In genomic region chr10:92594194-92594593, GRCh38 we compare ENCODE assay signal across 9 cellular contexts. TPM values are rescaled to one million over a fixed set of nuclear protein-coding genes. Genes with fewer than 3 reads are reported as not detected.
A peak's percentile ranks its signal among the peaks of the same experiment; 100 is the strongest.
DNase-seq lines count a peak whose midpoint lies in the region; ATAC-seq and TF ChIP-seq lines count a peak whose summit lies in the region.
"Had no signal": no experiment of that assay in that cellular context is flagged by ENCODE, and none has a peak within 500 bp of the region (broad histone marks: within the 10 kb centered on the region; RNA-seq: fewer than 3 reads in every experiment).

No MANE protein-coding gene starts in this region.

- H3K36me3 ChIP-seq in BE2C (0 out of 2 replicates have a peak, but pooled peaks cover 3% of the 10 kb centered on the region), iPS-20b (ENCODE audit: insufficient read depth, low read depth, low read length) (no peaks in the 10 kb centered on the region; the same call in 1 of the 2 replicates), esophagus muscularis mucosa (no peaks in the 10 kb centered on the region)

- H3K27me3 Mint-ChIP-seq in HFFc6 (ENCODE audit: insufficient read depth) = peaks cover 3% of the 10 kb centered on the region; the same call in 1 of the 2 replicates
- peaks cover 4% of the 10 kb centered on the region for H3K27me3 Mint-ChIP-seq in activated CD8-positive, alpha-beta T cell treated with anti-CD3 and anti-CD28 coated beads for 36 hours

- WGBS in esophagus muscularis mucosa = 20% methylated on average over 3 of the region's 3 CpGs

- TF ChIP-seq POLR2A in esophagus muscularis mucosa (IDR thresholded peaks at IDR 0.05; ENCODE audit: low read depth) = no peak

- H3K27me3 ChIP-seq in BE2C (no peaks in the 10 kb centered on the region), iPS-20b (ENCODE audit: insufficient read depth, low read length) (no peaks in the 10 kb centered on the region), esophagus muscularis mucosa (no peaks in the 10 kb centered on the region)

- POLR2A ChIA-PET in activated CD8-positive, alpha-beta T cell treated with anti-CD3 and anti-CD28 coated beads for 36 hours (lab: Charles Lee) = interaction anchor here (0.8 to 1.6 kb wide), 2 partner anchors 12 kb away, joined by 3 read pairs; no protein-coding TSS in a partner anchor

- peak overlapping the region; percentile 96 for H3K4me3 Mint-ChIP-seq in HFFc6
- peak overlapping the region; percentile 95 for H3K4me3 Mint-ChIP-seq in activated CD8-positive, alpha-beta T cell treated with anti-CD3 and anti-CD28 coated beads for 36 hours

- TF ChIP-seq CTCF in BE2C (IDR thresholded peaks at IDR 0.05; ENCODE audit: low read depth, low read length) (no peak), HFFc6 (IDR thresholded peaks at IDR 0.05) (no peak), esophagus muscularis mucosa (IDR thresholded peaks at IDR 0.05) (no peak)
- no peak for TF ChIP-seq CTCF in activated CD8-positive, alpha-beta T cell treated with anti-CD3 and anti-CD28 coated beads for 36 hours (IDR thresholded peaks at IDR 0.05)

- H3K9me3 Mint-ChIP-seq in HFFc6 = no peaks in the 10 kb centered on the region
- H3K9me3 Mint-ChIP-seq in activated CD8-positive, alpha-beta T cell treated with anti-CD3 and anti-CD28 coated beads for 36 hours = no peaks in the 10 kb centered on the region

- H3K36me3 Mint-ChIP-seq in HFFc6 (ENCODE audit: low read depth) = peaks cover 11% of the 10 kb centered on the region
- peaks cover 14% of the 10 kb centered on the region for H3K36me3 Mint-ChIP-seq in activated CD8-positive, alpha-beta T cell treated with anti-CD3 and anti-CD28 coated beads for 36 hours (ENCODE audit: low read depth)

- H3K27ac ChIP-seq in iPS-20b (ENCODE audit: low read length) (no peak overlapping the region), esophagus muscularis mucosa (replicated peaks in 1 of 4) (no peak overlapping the region)

- peaks cover 69% of the 10 kb centered on the region for H3K4me1 Mint-ChIP-seq in HFFc6 (ENCODE audit: low read depth)
- peaks cover 23% of the 10 kb centered on the region for H3K4me1 Mint-ChIP-seq in activated CD8-positive, alpha-beta T cell treated with anti-CD3 and anti-CD28 coated beads for 36 hours (ENCODE audit: low read depth)

- intact Hi-C loops in activated CD8-positive, alpha-beta T cell treated with anti-CD3 and anti-CD28 coated beads for 36 hours (cut with micrococcal nuclease) = loop anchor here (5.0 kb wide), 1 partner anchor 77 kb away; no protein-coding TSS in a partner anchor
- intact Hi-C loops in esophagus muscularis mucosa (cut with DNase I) = loop anchor here (5.0 kb wide), 1 partner anchor 98 kb away; no protein-coding TSS in a partner anchor

- H3K4me3 ChIP-seq in BE2C (ENCODE audit: low read depth, low read length) (peak overlapping the region; percentile 96), iPS-20b (ENCODE audit: low read length) (peak overlapping the region; percentile 95), esophagus muscularis mucosa (no peak overlapping the region)

- H3K9ac ChIP-seq in iPS-20b (ENCODE audit: low read depth, low read length) = peak overlapping the region; percentile 96; the same call in 1 of the 2 replicates

- no peak for ATAC-seq in activated CD8-positive, alpha-beta T cell treated with anti-CD3 and anti-CD28 coated beads for 36 hours
- no peak for ATAC-seq in GM21737 (IDR thresholded peaks at IDR 0.05; ENCODE audit: unreplicated experiment)
- ATAC-seq: left lobe of liver had no signal

- no peaks in the 10 kb centered on the region for H3K4me1 ChIP-seq in BE2C
- H3K4me1 ChIP-seq in iPS-20b (ENCODE audit: insufficient read depth, low read length) = peaks cover 13% of the 10 kb centered on the region; the same call in 1 of the 2 replicates
- peaks cover 21 to 27% (median 27%) of the 10 kb centered on the region in 4 donors for H3K4me1 ChIP-seq in esophagus muscularis mucosa

- DNase-seq in BE2C (no peak), HFFc6 (no peak), NCI-H2196 treated with DMSO at 0.1 percent for 48 hours (lab: John Stamatoyannopoulos, UW; ENCODE audit: unreplicated experiment) (no peak), pons (ENCODE audit: low spot score) (no peak), esophagus muscularis mucosa (ENCODE audit: extremely low spot score) (no peak)
- DNase-seq in activated CD8-positive, alpha-beta T cell treated with anti-CD3 and anti-CD28 coated beads for 36 hours = no peak

- no peaks in the 10 kb centered on the region for H3K9me3 ChIP-seq in BE2C
- H3K9me3 ChIP-seq in iPS-20b (ENCODE audit: insufficient read depth, low read depth, low read length) = no peaks in the 10 kb centered on the region
- no peaks in the 10 kb centered on the region for H3K9me3 ChIP-seq in esophagus muscularis mucosa

- no peak for TF ChIP-seq EP300 in esophagus muscularis mucosa (IDR thresholded peaks at IDR 0.05)

- CTCF ChIA-PET in activated CD8-positive, alpha-beta T cell treated with anti-CD3 and anti-CD28 coated beads for 36 hours (lab: Charles Lee) = no interaction called here

- peak overlapping the region; percentile 97 for H3K27ac Mint-ChIP-seq in HFFc6
- H3K27ac Mint-ChIP-seq in activated CD8-positive, alpha-beta T cell treated with anti-CD3 and anti-CD28 coated beads for 36 hours = peak overlapping the region; percentile 73

RNA-seq across cellular contexts. Expression of gene KIF11, which starts 1.3 kb away (rescaled TPM):
- 2.9 TPM for polyA plus RNA-seq in BE2C (2012; ENCODE audit: insufficient read depth, insufficient read length, low read depth)
- 10 to 100 TPM; 16.8 to 40.3 (median 35.3) TPM for total RNA-seq in HFFc6 (2021; fragmentation: NEBNext Ultra II Directional; extraction: Animal tissue kit (Norgen Biotek cat#: 25700))
- total RNA-seq in activated CD8-positive, alpha-beta T cell treated with anti-CD3 and anti-CD28 coated beads for 36 hours = 10 to 100 TPM; 43.8 to 44.4 TPM
- under 1 TPM; 0.33 to 0.80 (median 0.40) TPM for total RNA-seq in esophagus muscularis mucosa

RNA-seq across cellular contexts. Expression of gene IDE, which starts 20.3 kb away (rescaled TPM):
- 7.1 TPM for polyA plus RNA-seq in BE2C (2012; ENCODE audit: insufficient read depth, insufficient read length, low read depth)
- 10 to 100 TPM; 35.4 to 46.5 (median 39.9) TPM for total RNA-seq in HFFc6 (2021; fragmentation: NEBNext Ultra II Directional; extraction: Animal tissue kit (Norgen Biotek cat#: 25700))
- total RNA-seq in activated CD8-positive, alpha-beta T cell treated with anti-CD3 and anti-CD28 coated beads for 36 hours = 10 to 100 TPM; 30.1 to 33.2 TPM
- 10 to 100 TPM; 27.0 to 33.1 (median 30.7) TPM for total RNA-seq in esophagus muscularis mucosa

Comparison
In these comparisons a context has a peak if more than half of its experiments do, and no peak if none do; other contexts are left out.
1. H3K4me3 ChIP-seq: peak in BE2C (single experiment) and iPS-20b (single experiment); none in esophagus muscularis mucosa (0 of 4).
2. RNA of gene KIF11, which starts 1.3 kb away (total RNA-seq): 43.8 to 44.4 TPM in activated CD8-positive, alpha-beta T cell treated with anti-CD3 and anti-CD28 coated beads for 36 hours and 16.8 to 40.3 TPM in HFFc6; 0.33 to 0.80 TPM in esophagus muscularis mucosa; every median in the first group is over 4 times any median in the second.